In the genomic region with DNA sequence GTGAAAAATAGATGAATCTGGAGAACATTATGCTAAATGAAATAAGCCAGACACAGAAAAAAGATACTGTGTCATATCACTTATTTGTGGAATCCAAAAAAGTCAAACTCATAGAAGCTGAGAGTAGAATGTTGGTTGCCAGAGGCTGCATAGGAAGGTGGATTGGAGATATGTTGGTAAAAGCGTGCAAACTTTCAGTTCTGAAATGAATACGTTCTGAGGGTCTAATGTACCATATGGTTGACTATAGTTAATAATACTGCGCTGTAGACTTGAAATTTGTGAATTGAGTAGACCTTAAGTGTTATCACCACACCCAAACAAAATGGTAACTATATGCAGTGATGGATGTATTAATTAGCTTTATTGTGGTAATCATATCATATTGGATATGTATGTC, we compare ENCODE assay signal across 14 cellular contexts.
"Had no signal": no experiment of that assay in that cellular context is flagged by ENCODE, and none has a peak within 500 bp of the region (broad histone marks: within the 10 kb centered on the region; RNA-seq: fewer than 3 reads in every experiment).

No MANE protein-coding gene starts in this region.

- ATAC-seq: left lung; naive thymus-derived CD4-positive, alpha-beta T cell had no signal

- H3K36me3 ChIP-seq: esophagus squamous epithelium, left lung, thoracic aorta, WERI-Rb-1 had no signal

- H3K9me3 ChIP-seq: esophagus squamous epithelium, left lung, thoracic aorta had no signal

- H3K27me3 ChIP-seq: esophagus squamous epithelium, left lung had no signal

- H3K4me3 ChIP-seq: esophagus squamous epithelium, left lung, thoracic aorta had no signal

- H3K4me1 ChIP-seq: esophagus squamous epithelium, left lung had no signal

- H3K27ac ChIP-seq: esophagus squamous epithelium, left lung, thoracic aorta, WERI-Rb-1 had no signal

- DNase-seq: activated CD4-positive, alpha-beta T cell treated with anti-CD3 and anti-CD28 coated beads, Interleukin-2, amount 50 U/mL, for 48 hours; activated naive CD4-positive, alpha-beta T cell treated with anti-CD3 and anti-CD28 coated beads, Interleukin-2, amount 50 U/mL, for 16 hours; activated T-cell treated with anti-CD3 and anti-CD28 coated beads, Interleukin-2, amount 50 U/mL, for 24 hours; effector CD8-positive, alpha-beta T cell; esophagus squamous epithelium; hippocampal formation; kidney; left lung; mammary epithelial cell; naive thymus-derived CD4-positive, alpha-beta T cell; stimulated activated CD4-positive, alpha-beta T cell treated with anti-CD3 and anti-CD28 coated beads, Interleukin-12 subunit alpha, Interleukin-12 subunit beta, amount 100 ng/mL, for 4 hours; stimulated activated CD4-positive, alpha-beta T cell treated with anti-CD3 and anti-CD28 coated beads, Interleukin-2, amount 100 ng/mL, for 24 hours; WERI-Rb-1 had no signal
